9 cellular contexts compared by ENCODE assay signal in the genomic region with DNA sequence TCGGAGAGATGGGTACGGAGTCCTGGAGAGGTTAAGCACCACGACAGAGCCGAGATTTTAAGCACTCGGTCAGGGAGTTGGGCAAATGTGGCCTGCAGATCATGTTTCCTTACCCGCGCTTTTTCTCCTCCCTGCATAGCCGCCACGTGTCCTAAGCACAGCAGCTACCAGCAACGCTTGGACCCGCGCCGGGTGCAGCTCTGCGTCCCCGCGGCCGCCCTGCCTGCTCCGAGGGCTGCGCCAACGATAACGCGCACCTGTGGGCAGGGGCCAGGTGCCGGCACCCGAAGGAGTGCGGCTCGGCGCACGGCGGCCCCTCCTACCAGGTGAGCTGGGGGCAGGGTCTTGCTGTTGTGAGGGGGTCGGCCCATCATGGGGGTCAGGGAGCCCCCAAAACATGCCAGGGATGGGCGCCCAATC. TPM values are rescaled to one million over a fixed set of nuclear protein-coding genes. Genes with fewer than 3 reads are reported as not detected.
DNase-seq lines count a peak whose midpoint lies in the region; ATAC-seq and TF ChIP-seq lines count a peak whose summit lies in the region.
"Had no signal": no experiment of that assay in that cellular context is flagged by ENCODE, and none has a peak within 500 bp of the region (broad histone marks: within the 10 kb centered on the region; RNA-seq: fewer than 3 reads in every experiment).

No MANE protein-coding gene starts in this region.

- TF ChIP-seq EP300 in stomach (IDR thresholded peaks at IDR 0.05), result no peak

- H3K4me3 ChIP-seq in stomach, result peak overlapping the region; percentile 16 to 28 (median 19)
- H3K4me3 ChIP-seq in uterus, result no peak overlapping the region

- no peak for TF ChIP-seq POLR2A in stomach (IDR thresholded peaks at IDR 0.05)
- TF ChIP-seq POLR2A in uterus (IDR thresholded peaks at IDR 0.05), result no peak

- TF ChIP-seq CTCF in VCaP (conservative IDR thresholded peaks at IDR 0.05) (peak; percentile 54), stomach (IDR thresholded peaks at IDR 0.05) (peak in 2 of 7 experiments; percentile 2 to 19), uterus (IDR thresholded peaks at IDR 0.05) (no peak)

- H3K9me3 ChIP-seq in stomach, result no peaks in the 10 kb centered on the region
- no peaks in the 10 kb centered on the region for H3K9me3 ChIP-seq in uterus

- intact Hi-C loops in stomach (cut with DNase I; ENCODE audit: low total_unique reads) (no loop called here), uterus (cut with DNase I; ENCODE audit: low total_unique reads) (no loop called here)

- 0 to 13% (median 8%) methylated on average over 5 to 31 of the region's 31 CpGs for WGBS in stomach, 5 donors

- H3K27ac ChIP-seq in VCaP, result peak overlapping the region; percentile 68
- peak overlapping the region in 2 of 5 donors; percentile 42 to 43 for H3K27ac ChIP-seq in stomach
- H3K27ac ChIP-seq in uterus, result no peak overlapping the region

- peaks cover 7 to 15% (median 11%) of the 10 kb centered on the region in 4 donors for H3K4me1 ChIP-seq in stomach
- H3K4me1 ChIP-seq in uterus, result no peaks in the 10 kb centered on the region

- ATAC-seq in HG02840 (IDR thresholded peaks at IDR 0.05; ENCODE audit: low FRiP score, unreplicated experiment), result no peak

- DNase-seq in NCI-H524 (lab: John Stamatoyannopoulos, UW) (peak; percentile 62 to 67), NCI-H524 treated with DMSO at 0.1 percent for 48 hours (lab: John Stamatoyannopoulos, UW) (no peak), iPS-NIHi11 (ENCODE audit: low spot score) (peak; percentile 78), stomach (peak; percentile 61), uterus (no peak), NCI-H1436 (lab: John Stamatoyannopoulos, UW) (no peak)

- H3K36me3 ChIP-seq in stomach, result no peaks in the 10 kb centered on the region
- no peaks in the 10 kb centered on the region for H3K36me3 ChIP-seq in uterus

- H3K27me3 ChIP-seq in stomach, result peaks cover 0 to 18% (median 4%) of the 10 kb centered on the region in 3 donors
- H3K27me3 ChIP-seq in uterus, result peaks cover 0 to 5% of the 10 kb centered on the region in 2 donors

RNA-seq across cellular contexts. Expression of gene FXYD3, which starts 24.8 kb away (rescaled TPM):
- total RNA-seq in stomach (100 to 1,000 TPM in 4 of 5 donors, 10 to 100 TPM in 1; 84.8 to 704 (median 191) TPM), uterus (1 to 10 TPM; 1.5 to 3.8 (median 1.6) TPM)
- polyA plus RNA-seq in stomach, result 100 to 1,000 TPM; 442 to 800 (median 537) TPM
- total RNA-seq: activated T-cell treated with anti-CD3 and anti-CD28 coated beads, Interleukin-2, amount 50 U/mL, for 72 hours had no signal

RNA-seq across cellular contexts. Expression of gene LGI4, which starts 44.1 kb away (rescaled TPM):
- 10 to 100 TPM in 3 of 5 donors, 1 to 10 TPM in 2; 3.1 to 40.0 (median 16.3) TPM for total RNA-seq in stomach
- 10 to 100 TPM in 2 of 3 donors, 1 to 10 TPM in 1; 4.4 to 18.6 (median 10.4) TPM for polyA plus RNA-seq in stomach
- total RNA-seq in uterus, result 10 to 100 TPM in 3 of 4 donors, 1 to 10 TPM in 1; 5.1 to 44.4 (median 19.7) TPM

RNA-seq across cellular contexts. Expression of gene FXYD1, which starts 47.8 kb away (rescaled TPM):
- total RNA-seq in stomach (100 to 1,000 TPM in 1 of 5 donors, 10 to 100 TPM in 2, 1 to 10 TPM in 1, not detected in 1; 7.5 to 193 (median 14.8) TPM), uterus (100 to 1,000 TPM in 2 of 4 donors, 10 to 100 TPM in 2; 18.1 to 214 (median 105) TPM)
- 10 to 100 TPM; 24.0 to 67.4 (median 60.3) TPM for polyA plus RNA-seq in stomach

RNA-seq across cellular contexts. Expression of gene HPN, which starts 49.3 kb away (rescaled TPM):
- total RNA-seq in stomach, result 10 to 100 TPM in 4 of 5 donors, not detected in 1; 14.7 to 45.2 (median 21.9) TPM
- polyA plus RNA-seq in stomach, result 10 to 100 TPM; 19.2 to 39.4 (median 33.7) TPM
- 1 to 10 TPM in 2 of 4 donors, under 1 TPM in 2; 0.26 to 2.7 (median 0.68) TPM for total RNA-seq in uterus

RNA-seq across cellular contexts. Expression of gene FXYD7, which starts 52.2 kb away (rescaled TPM):
- 1 to 10 TPM in 1 of 5 donors, not detected in 4; 2.6 TPM for total RNA-seq in stomach
- polyA plus RNA-seq in stomach, result under 1 TPM in 1 of 3 donors, not detected in 2; 0.55 TPM
- 1 to 10 TPM in 1 of 4 donors, under 1 TPM in 1, not detected in 2; 0.83 to 3.7 TPM for total RNA-seq in uterus

Comparison
In these comparisons a context has a peak if more than half of its experiments do, and no peak if none do; other contexts are left out.
1. DNase-seq: peak in NCI-H524 (2 of 2), iPS-NIHi11 (single experiment) and stomach (single experiment); none in NCI-H524 treated with DMSO at 0.1 percent for 48 hours (single experiment), uterus (0 of 2) and NCI-H1436 (single experiment).
2. H3K4me3 ChIP-seq: peak in stomach (4 of 4); none in uterus (0 of 2).
3. RNA of gene FXYD3, which starts 24.8 kb away (total RNA-seq): 84.8 to 704 TPM in stomach; 1.5 to 3.8 TPM in uterus; every median in the first group is over 10 times any median in the second.